19 cellular contexts compared by ENCODE assay signal in genomic region chr5:81904166-81904565, GRCh38.
"Had no signal": no experiment of that assay in that cellular context is flagged by ENCODE, and none has a peak within 500 bp of the region (broad histone marks: within the 10 kb centered on the region; RNA-seq: fewer than 3 reads in every experiment).

No MANE protein-coding gene starts in this region.

- ATAC-seq: activated CD4-positive, alpha-beta T cell treated with anti-CD3 and anti-CD28 coated beads for 36 hours; effector memory CD8-positive, alpha-beta T cell; esophagus mucosa; left lung; sciatic nerve; stimulated activated naive B cell treated with anti-CD40 and anti-IgM and Interleukin-4, amounts not matched to agents 10 μg/mL and 1 μg/mL and 100 μg/mL, for 72 hours had no signal

- H3K27me3 ChIP-seq: left lung, thyroid gland had no signal

- H3K4me3 ChIP-seq: left lung, lung, thyroid gland had no signal

- DNase-seq: activated B cell treated with CpG ODN at 0.5 μM for 24 hours; activated CD4-positive, alpha-beta T cell treated with anti-CD3 and anti-CD28 coated beads for 36 hours; activated CD4-positive, alpha-beta T cell treated with anti-CD3 and anti-CD28 coated beads, Interleukin-2, amount 50 U/mL, for 4 hours; activated CD8-positive, alpha-beta memory T cell treated with anti-CD3 and anti-CD28 coated beads, Interleukin-2, amount 50 U/mL, for 48 hours; activated naive CD4-positive, alpha-beta T cell treated with anti-CD3 and anti-CD28 coated beads for 36 hours; activated T-cell treated with anti-CD3 and anti-CD28 coated beads, Interleukin-2, amount 50 U/mL, for 48 hours; effector memory CD8-positive, alpha-beta T cell; kidney glomerular epithelial cell; left lung; small intestine; stimulated activated CD4-positive, alpha-beta T cell treated with anti-CD3 and anti-CD28 coated beads, Interleukin-2, amount 100 ng/mL, for 48 hours; stimulated activated CD8-positive, alpha-beta memory T cell treated with anti-CD3 and anti-CD28 coated beads, Interleukin-4, amount 100 ng/mL, for 48 hours; stimulated activated naive B cell treated with anti-CD40 and anti-IgM and Interleukin-4, amounts not matched to agents 10 μg/mL and 1 μg/mL and 100 μg/mL, for 72 hours; T1000 had no signal

- H3K27ac ChIP-seq: left lung, parathyroid adenoma, thyroid gland had no signal

- H3K9me3 ChIP-seq: thyroid gland had no signal

- H3K4me1 ChIP-seq: thyroid gland had no signal

- H3K36me3 ChIP-seq: left lung, thyroid gland had no signal
